In genomic region chr2:149058936-149059335, GRCh38 we compare ENCODE assay signal across 27 cellular contexts. TPM values are rescaled to one million over a fixed set of nuclear protein-coding genes. Genes with fewer than 3 reads are reported as not detected.
"Had no signal": no experiment of that assay in that cellular context is flagged by ENCODE, and none has a peak within 500 bp of the region (broad histone marks: within the 10 kb centered on the region; RNA-seq: fewer than 3 reads in every experiment).

No MANE protein-coding gene starts in this region.

- DNase-seq: activated CD4-positive, alpha-beta memory T cell treated with anti-CD3 and anti-CD28 coated beads, Interleukin-2, amount 10 ng/mL, durations not matched to agents 7 days and 5 days; activated CD4-positive, alpha-beta T cell treated with anti-CD3 and anti-CD28 coated beads, Interleukin-2, amount 10 ng/mL, durations not matched to agents 24 days and 14 days; activated effector memory CD4-positive, alpha-beta T cell treated with Interleukin-2 at 50 U/mL for 16 hours; activated naive CD4-positive, alpha-beta T cell treated with anti-CD3 and anti-CD28 coated beads for 36 hours; activated T-cell treated with anti-CD3 and anti-CD28 coated beads, Interleukin-2, amount 50 U/mL, for 72 hours; amygdala; cortex of kidney; glutamatergic neuron; hippocampal formation; left colon; mesenchymal stem cell; occipital lobe; posterior cingulate gyrus; stimulated activated CD4-positive, alpha-beta T cell treated with anti-CD3 and anti-CD28 coated beads, Interleukin-15, amount 100 ng/mL, for 24 hours; stimulated activated CD4-positive, alpha-beta T cell treated with anti-CD3 and anti-CD28 coated beads, Interleukin-2, amount 100 ng/mL, for 48 hours; stimulated activated CD8-positive, alpha-beta memory T cell treated with anti-CD3 and anti-CD28 coated beads, Interleukin-4, amount 100 ng/mL, for 48 hours; stimulated activated naive B cell treated with anti-CD40 and anti-IgM and Interleukin-4, amounts not matched to agents 10 μg/mL and 1 μg/mL and 100 μg/mL, for 72 hours; testis; upper lobe of left lung had no signal

- H3K27me3 ChIP-seq: cardiac muscle cell, testis, upper lobe of left lung had no signal

- H3K4me1 ChIP-seq: testis had no signal

- FAIRE-seq: frontal cortex had no signal

- H3K4me2 ChIP-seq: smooth muscle cell had no signal

- H3K4me3 ChIP-seq: cardiac muscle cell, smooth muscle cell, testis, upper lobe of left lung had no signal

- H3K27ac ChIP-seq: testis, upper lobe of left lung, VCaP had no signal

- H3K4me1 Mint-ChIP-seq: activated CD4-positive, alpha-beta memory T cell treated with anti-CD3 and anti-CD28 coated beads, Interleukin-2, amount 10 ng/mL, durations not matched to agents 7 days and 5 days; activated CD4-positive, alpha-beta T cell treated with anti-CD3 and anti-CD28 coated beads, Interleukin-2, amount 10 ng/mL, durations not matched to agents 24 days and 14 days; stimulated activated naive B cell treated with anti-CD40 and anti-IgM and Interleukin-4, amounts not matched to agents 10 μg/mL and 1 μg/mL and 100 μg/mL, for 72 hours had no signal

- H3K9me3 ChIP-seq: testis, upper lobe of left lung had no signal

- ATAC-seq: activated CD4-positive, CD25-positive, alpha-beta regulatory T cell treated with anti-CD3 and anti-CD28 coated beads, Interleukin-2, amount 50 U/mL, for 24 hours; activated T-cell treated with anti-CD3 and anti-CD28 coated beads, Interleukin-2, amount 50 U/mL, for 72 hours; left colon; sciatic nerve; stimulated activated naive B cell treated with anti-CD40 and anti-IgM and Interleukin-4, amounts not matched to agents 10 μg/mL and 1 μg/mL and 100 μg/mL, for 72 hours had no signal

- H3K36me3 Mint-ChIP-seq: stimulated activated naive B cell treated with anti-CD40 and anti-IgM and Interleukin-4, amounts not matched to agents 10 μg/mL and 1 μg/mL and 100 μg/mL, for 72 hours had no signal

- H3K9me3 Mint-ChIP-seq: activated CD4-positive, alpha-beta memory T cell treated with anti-CD3 and anti-CD28 coated beads, Interleukin-2, amount 10 ng/mL, durations not matched to agents 7 days and 5 days; activated CD4-positive, alpha-beta T cell treated with anti-CD3 and anti-CD28 coated beads, Interleukin-2, amount 10 ng/mL, durations not matched to agents 24 days and 14 days; activated naive CD4-positive, alpha-beta T cell treated with anti-CD3 and anti-CD28 coated beads for 36 hours; activated T-cell treated with anti-CD3 and anti-CD28 coated beads, Interleukin-2, amount 50 U/mL, for 72 hours; stimulated activated naive B cell treated with anti-CD40 and anti-IgM and Interleukin-4, amounts not matched to agents 10 μg/mL and 1 μg/mL and 100 μg/mL, for 72 hours had no signal

- H3K4me3 Mint-ChIP-seq: activated CD4-positive, alpha-beta memory T cell treated with anti-CD3 and anti-CD28 coated beads, Interleukin-2, amount 10 ng/mL, durations not matched to agents 7 days and 5 days; activated CD4-positive, alpha-beta T cell treated with anti-CD3 and anti-CD28 coated beads, Interleukin-2, amount 10 ng/mL, durations not matched to agents 24 days and 14 days; activated naive CD4-positive, alpha-beta T cell treated with anti-CD3 and anti-CD28 coated beads for 36 hours; activated T-cell treated with anti-CD3 and anti-CD28 coated beads, Interleukin-2, amount 50 U/mL, for 72 hours; stimulated activated naive B cell treated with anti-CD40 and anti-IgM and Interleukin-4, amounts not matched to agents 10 μg/mL and 1 μg/mL and 100 μg/mL, for 72 hours had no signal

- H3K36me3 ChIP-seq: cardiac muscle cell, upper lobe of left lung had no signal

- H3K27ac Mint-ChIP-seq: activated CD4-positive, alpha-beta memory T cell treated with anti-CD3 and anti-CD28 coated beads, Interleukin-2, amount 10 ng/mL, durations not matched to agents 7 days and 5 days; activated CD4-positive, alpha-beta T cell treated with anti-CD3 and anti-CD28 coated beads, Interleukin-2, amount 10 ng/mL, durations not matched to agents 24 days and 14 days; activated naive CD4-positive, alpha-beta T cell treated with anti-CD3 and anti-CD28 coated beads for 36 hours; activated T-cell treated with anti-CD3 and anti-CD28 coated beads, Interleukin-2, amount 50 U/mL, for 72 hours; stimulated activated naive B cell treated with anti-CD40 and anti-IgM and Interleukin-4, amounts not matched to agents 10 μg/mL and 1 μg/mL and 100 μg/mL, for 72 hours had no signal

RNA-seq across cellular contexts. Expression of gene LYPD6B, which starts 20.4 kb away (rescaled TPM):
- total RNA-seq: activated CD4-positive, alpha-beta T cell treated with anti-CD3 and anti-CD28 coated beads, Interleukin-2, amount 10 ng/mL, durations not matched to agents 24 days and 14 days; activated naive CD4-positive, alpha-beta T cell treated with anti-CD3 and anti-CD28 coated beads for 36 hours; activated T-cell treated with anti-CD3 and anti-CD28 coated beads, Interleukin-2, amount 50 U/mL, for 72 hours; mononuclear cell; sciatic nerve; T-helper 2 cell treated with Interferon-gamma antibody and Interleukin-4, amounts not matched to agents 100 ng/mL and 5 ng/mL, for 36 hours had no signal
